15 cellular contexts compared by ENCODE assay signal in the genomic region with DNA sequence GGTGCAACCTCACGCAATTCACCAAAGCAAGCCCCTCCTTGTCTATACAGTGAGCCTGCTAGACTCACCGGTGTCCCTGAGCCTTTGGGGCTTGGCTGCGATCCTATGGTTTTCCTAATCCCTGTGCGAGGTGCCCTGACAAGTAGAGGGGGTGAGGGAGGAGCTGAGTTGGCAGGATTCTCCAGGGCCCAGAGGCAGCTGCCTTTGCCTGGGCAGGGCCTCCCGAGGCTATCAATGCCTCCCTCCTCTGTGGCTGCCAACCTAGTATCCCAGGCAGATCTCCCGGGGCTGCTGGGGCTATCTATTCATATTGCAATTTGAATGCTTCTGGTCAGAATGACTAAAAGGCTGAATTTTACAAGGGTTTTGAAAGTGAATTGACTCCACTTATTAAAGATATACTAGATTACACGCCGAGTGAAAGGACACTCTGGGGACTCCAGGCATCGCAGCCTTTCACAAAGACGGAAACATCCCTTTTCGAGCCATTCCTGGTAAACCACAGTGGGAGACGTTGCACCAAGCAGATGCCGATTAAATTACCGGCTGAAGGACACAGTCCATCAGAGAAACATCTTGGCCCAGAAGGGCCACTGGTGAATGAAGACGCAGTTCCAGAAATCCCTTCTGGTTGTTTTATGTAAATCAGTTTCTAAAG. TPM values are rescaled to one million over a fixed set of nuclear protein-coding genes. Genes with fewer than 3 reads are reported as not detected.
DNase-seq lines count a peak whose midpoint lies in the region; ATAC-seq and TF ChIP-seq lines count a peak whose summit lies in the region.
"Had no signal": no experiment of that assay in that cellular context is flagged by ENCODE, and none has a peak within 500 bp of the region (broad histone marks: within the 10 kb centered on the region; RNA-seq: fewer than 3 reads in every experiment).

No MANE protein-coding gene starts in this region.

- TF ChIP-seq CTCF in foreskin keratinocyte (conservative IDR thresholded peaks at IDR 0.05) (peak; percentile 52), prostate gland (IDR thresholded peaks at IDR 0.05) (peak in 1 of 4 experiments; percentile 9), HFFc6 (IDR thresholded peaks at IDR 0.05) (no peak)

- H3K27me3 ChIP-seq in HUES48 (ENCODE audit: control insufficient read depth, insufficient read depth, low read length), result no peaks in the 10 kb centered on the region
- H3K27me3 ChIP-seq in foreskin keratinocyte, result no peaks in the 10 kb centered on the region
- H3K27me3 ChIP-seq in prostate gland (replicated peaks; ENCODE audit: insufficient read depth), result no peaks in the 10 kb centered on the region
- H3K27me3 ChIP-seq: dorsolateral prefrontal cortex had no signal

- DNase-seq in foreskin keratinocyte, result peak; percentile 83 to 91
- DNase-seq in prostate gland (ENCODE audit: low spot score), result peak; percentile 79
- no peak for DNase-seq in HFFc6
- no peak for DNase-seq in amygdala (lab: John Stamatoyannopoulos, UW)
- no peak for DNase-seq in NCI-H2196 (lab: John Stamatoyannopoulos, UW; ENCODE audit: unreplicated experiment)
- DNase-seq: activated CD8-positive, alpha-beta T cell treated with anti-CD3 and anti-CD28 coated beads for 36 hours; MV-4-11; naive thymus-derived CD4-positive, alpha-beta T cell; NCI-H748 treated with DMSO at 0.1 percent for 48 hours; T-cell had no signal

- no peaks in the 10 kb centered on the region for H3K9me3 Mint-ChIP-seq in HFFc6
- H3K9me3 Mint-ChIP-seq: activated CD8-positive, alpha-beta T cell treated with anti-CD3 and anti-CD28 coated beads for 36 hours; naive thymus-derived CD4-positive, alpha-beta T cell; T-cell had no signal

- no peak overlapping the region for H3K27ac Mint-ChIP-seq in HFFc6
- H3K27ac Mint-ChIP-seq: activated CD8-positive, alpha-beta T cell treated with anti-CD3 and anti-CD28 coated beads for 36 hours; activated naive CD8-positive, alpha-beta T cell; naive thymus-derived CD4-positive, alpha-beta T cell; T-cell had no signal

- H3K9me3 ChIP-seq in HUES48 (ENCODE audit: control insufficient read depth, insufficient read depth, low read length) (no peaks in the 10 kb centered on the region), prostate gland (no peaks in the 10 kb centered on the region)

- H3K9ac ChIP-seq in HUES48 (ENCODE audit: low read depth, low read length), result no peak overlapping the region

- no peak overlapping the region for H3K4me3 Mint-ChIP-seq in HFFc6
- H3K4me3 Mint-ChIP-seq: activated CD8-positive, alpha-beta T cell treated with anti-CD3 and anti-CD28 coated beads for 36 hours; activated naive CD8-positive, alpha-beta T cell; naive thymus-derived CD4-positive, alpha-beta T cell; T-cell had no signal

- TF ChIP-seq POLR2A in prostate gland (IDR thresholded peaks at IDR 0.05), result no peak

- intact Hi-C loops in prostate gland (cut with DNase I), result no loop called here

- peaks cover 8% of the 10 kb centered on the region for H3K27me3 Mint-ChIP-seq in HFFc6 (ENCODE audit: insufficient read depth)

- ATAC-seq in SK-N-SH treated with all-trans-retinoic acid at 6 μM for 48 hours (peak; percentile 60), foreskin keratinocyte (peak; percentile 90), HG03095 (IDR thresholded peaks at IDR 0.05; ENCODE audit: unreplicated experiment) (no peak)
- ATAC-seq: activated CD8-positive, alpha-beta T cell treated with anti-CD3 and anti-CD28 coated beads for 36 hours; naive thymus-derived CD4-positive, alpha-beta T cell; T-cell had no signal

- H3K36me3 Mint-ChIP-seq in HFFc6 (ENCODE audit: low read depth), result peaks cover 2% of the 10 kb centered on the region; the same call in 1 of the 2 replicates

- H3K4me1 ChIP-seq in HUES48 (ENCODE audit: control insufficient read depth, insufficient read depth, low read length), result peaks cover 15% of the 10 kb centered on the region
- H3K4me1 ChIP-seq in foreskin keratinocyte, result peaks cover 13% of the 10 kb centered on the region
- peaks cover 4% of the 10 kb centered on the region for H3K4me1 ChIP-seq in prostate gland (replicated peaks)

- H3K4me1 Mint-ChIP-seq in HFFc6 (ENCODE audit: low read depth), result peaks cover 9% of the 10 kb centered on the region; the same call in 1 of the 2 replicates
- H3K4me1 Mint-ChIP-seq: naive thymus-derived CD4-positive, alpha-beta T cell; T-cell had no signal

- 36% methylated on average over 15 of the region's 15 CpGs for WGBS in prostate gland

- H3K4me3 ChIP-seq in HUES48 (ENCODE audit: low read depth, low read length), result no peak overlapping the region
- no peak overlapping the region for H3K4me3 ChIP-seq in prostate gland
- H3K4me3 ChIP-seq: dorsolateral prefrontal cortex had no signal

- H3K36me3 ChIP-seq in HUES48 (ENCODE audit: control insufficient read depth, insufficient read depth, low read length) (no peaks in the 10 kb centered on the region), prostate gland (no peaks in the 10 kb centered on the region)

- H3K27ac ChIP-seq in HUES48 (ENCODE audit: low read depth, low read length) (peak overlapping the region; percentile 37), foreskin keratinocyte (peak overlapping the region; percentile 67), prostate gland (peak overlapping the region in 1 of 2 donors; percentile 36)

TF ChIP-seq in SK-N-SH treated with all-trans-retinoic acid at 6 μM for 48 hours, 23 proteins besides CTCF, POLR2A, EP300 and RAD21:
- TF ChIP-seq ISL1 (CRISPR knock-in tag; IDR thresholded peaks at IDR 0.05), result no peak
- TF ChIP-seq CSRNP3 (CRISPR knock-in tag; IDR thresholded peaks at IDR 0.05), result no peak
- no peak for TF ChIP-seq GLIS3 (CRISPR knock-in tag; IDR thresholded peaks at IDR 0.05)
- TF ChIP-seq ESRRG (CRISPR knock-in tag; IDR thresholded peaks at IDR 0.05), result no peak
- TF ChIP-seq ZFP3 (CRISPR knock-in tag; IDR thresholded peaks at IDR 0.05), result no peak
- TF ChIP-seq TSHZ2 (CRISPR knock-in tag; IDR thresholded peaks at IDR 0.05), result no peak
- TF ChIP-seq ZFP30 (CRISPR knock-in tag; IDR thresholded peaks at IDR 0.05), result no peak
- TF ChIP-seq ZNF70 (CRISPR knock-in tag; IDR thresholded peaks at IDR 0.05), result no peak
- TF ChIP-seq, protein P1, sequence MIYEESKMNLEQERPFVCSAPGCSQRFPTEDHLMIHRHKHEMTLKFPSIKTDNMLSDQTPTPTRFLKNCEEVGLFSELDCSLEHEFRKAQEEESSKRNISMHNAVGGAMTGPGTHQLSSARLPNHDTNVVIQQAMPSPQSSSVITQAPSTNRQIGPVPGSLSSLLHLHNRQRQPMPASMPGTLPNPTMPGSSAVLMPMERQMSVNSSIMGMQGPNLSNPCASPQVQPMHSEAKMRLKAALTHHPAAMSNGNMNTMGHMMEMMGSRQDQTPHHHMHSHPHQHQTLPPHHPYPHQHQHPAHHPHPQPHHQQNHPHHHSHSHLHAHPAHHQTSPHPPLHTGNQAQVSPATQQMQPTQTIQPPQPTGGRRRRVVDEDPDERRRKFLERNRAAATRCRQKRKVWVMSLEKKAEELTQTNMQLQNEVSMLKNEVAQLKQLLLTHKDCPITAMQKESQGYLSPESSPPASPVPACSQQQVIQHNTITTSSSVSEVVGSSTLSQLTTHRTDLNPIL (CRISPR knock-in tag; IDR thresholded peaks at IDR 0.05; ENCODE audit: low read depth), result no peak
- TF ChIP-seq ZNF565 (CRISPR knock-in tag; conservative IDR thresholded peaks at IDR 0.05; ENCODE audit: low read depth), result no peak
- no peak for TF ChIP-seq ZC3H10 (CRISPR knock-in tag; IDR thresholded peaks at IDR 0.05)
- TF ChIP-seq TOX (CRISPR knock-in tag; IDR thresholded peaks at IDR 0.05; ENCODE audit: borderline replicate concordance), result no peak
- no peak for TF ChIP-seq OSR1 (CRISPR knock-in tag; IDR thresholded peaks at IDR 0.05)
- no peak for TF ChIP-seq ZNF8 (CRISPR knock-in tag; IDR thresholded peaks at IDR 0.05)
- no peak for TF ChIP-seq PPARA (CRISPR knock-in tag; IDR thresholded peaks at IDR 0.05; ENCODE audit: borderline replicate concordance)
- no peak for TF ChIP-seq TCF4 (CRISPR knock-in tag; IDR thresholded peaks at IDR 0.05; ENCODE audit: borderline replicate concordance)

RNA-seq across cellular contexts. Expression of gene PITPNM3, which starts 11.3 kb away (rescaled TPM):
- total RNA-seq in foreskin keratinocyte, result 6.4 and 7.4 TPM in 2 replicates
- 2.4 and 3.3 TPM in 2 replicates for polyA plus RNA-seq in foreskin keratinocyte
- 1 to 10 TPM; 5.3 to 7.9 TPM for total RNA-seq in prostate gland
- total RNA-seq in HFFc6 (2021; fragmentation: NEBNext Ultra II Directional; extraction: Animal tissue kit (Norgen Biotek cat#: 25700)), result 1 to 10 TPM in 4 of 6 experiments, under 1 TPM in 2; 0.94 to 1.1 (median 1.0) TPM

Comparison
In these comparisons a context has a peak if more than half of its experiments do, and no peak if none do; other contexts are left out.
1. DNase-seq: peak in foreskin keratinocyte (2 of 2) and prostate gland (single experiment); none in HFFc6 (single experiment), amygdala (0 of 56) and NCI-H2196 (single experiment).